1 cellular context compared by ENCODE assay signal in genomic region chr3:183959214-183959613, GRCh38.
TF ChIP-seq lines count a peak whose summit lies in the region.

No MANE protein-coding gene starts in this region.

TF ChIP-seq in K562, 482 proteins besides CTCF, POLR2A, EP300 and RAD21:
- no peak for TF ChIP-seq ZNF561 (CRISPR knock-in tag; conservative IDR thresholded peaks at IDR 0.05)
- no peak for TF ChIP-seq NFRKB (IDR thresholded peaks at IDR 0.05; ENCODE audit: low read depth)
- TF ChIP-seq NFE2 (IDR thresholded peaks at IDR 0.05; ENCODE audit: low read depth) = 0 out of 2 replicates have a peak, but pooled peaks have one; percentile 14
- TF ChIP-seq, protein P1, sequence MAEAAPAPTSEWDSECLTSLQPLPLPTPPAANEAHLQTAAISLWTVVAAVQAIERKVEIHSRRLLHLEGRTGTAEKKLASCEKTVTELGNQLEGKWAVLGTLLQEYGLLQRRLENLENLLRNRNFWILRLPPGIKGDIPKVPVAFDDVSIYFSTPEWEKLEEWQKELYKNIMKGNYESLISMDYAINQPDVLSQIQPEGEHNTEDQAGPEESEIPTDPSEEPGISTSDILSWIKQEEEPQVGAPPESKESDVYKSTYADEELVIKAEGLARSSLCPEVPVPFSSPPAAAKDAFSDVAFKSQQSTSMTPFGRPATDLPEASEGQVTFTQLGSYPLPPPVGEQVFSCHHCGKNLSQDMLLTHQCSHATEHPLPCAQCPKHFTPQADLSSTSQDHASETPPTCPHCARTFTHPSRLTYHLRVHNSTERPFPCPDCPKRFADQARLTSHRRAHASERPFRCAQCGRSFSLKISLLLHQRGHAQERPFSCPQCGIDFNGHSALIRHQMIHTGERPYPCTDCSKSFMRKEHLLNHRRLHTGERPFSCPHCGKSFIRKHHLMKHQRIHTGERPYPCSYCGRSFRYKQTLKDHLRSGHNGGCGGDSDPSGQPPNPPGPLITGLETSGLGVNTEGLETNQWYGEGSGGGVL (CRISPR knock-in tag; IDR thresholded peaks at IDR 0.05) = no peak
- TF ChIP-seq NCOA1 (IDR thresholded peaks at IDR 0.05; ENCODE audit: low read depth) = no peak
- no peak for TF ChIP-seq NFIX (CRISPR knock-in tag; IDR thresholded peaks at IDR 0.05; ENCODE audit: low read depth)
- no peak for TF ChIP-seq MED1 (CRISPR knock-in tag; IDR thresholded peaks at IDR 0.05; ENCODE audit: borderline replicate concordance)
- TF ChIP-seq ZBTB5 (IDR thresholded peaks at IDR 0.05) = no peak
- TF ChIP-seq ZNF316 (IDR thresholded peaks at IDR 0.05) = peak; percentile 35; the same call in 1 of the 2 replicates
- TF ChIP-seq NONO (IDR thresholded peaks at IDR 0.05; ENCODE audit: low read depth in 2 of 2, low read length in 1 of 2) = no peak
- TF ChIP-seq, protein P2, sequence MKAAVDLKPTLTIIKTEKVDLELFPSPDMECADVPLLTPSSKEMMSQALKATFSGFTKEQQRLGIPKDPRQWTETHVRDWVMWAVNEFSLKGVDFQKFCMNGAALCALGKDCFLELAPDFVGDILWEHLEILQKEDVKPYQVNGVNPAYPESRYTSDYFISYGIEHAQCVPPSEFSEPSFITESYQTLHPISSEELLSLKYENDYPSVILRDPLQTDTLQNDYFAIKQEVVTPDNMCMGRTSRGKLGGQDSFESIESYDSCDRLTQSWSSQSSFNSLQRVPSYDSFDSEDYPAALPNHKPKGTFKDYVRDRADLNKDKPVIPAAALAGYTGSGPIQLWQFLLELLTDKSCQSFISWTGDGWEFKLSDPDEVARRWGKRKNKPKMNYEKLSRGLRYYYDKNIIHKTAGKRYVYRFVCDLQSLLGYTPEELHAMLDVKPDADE (conservative IDR thresholded peaks at IDR 0.05; ENCODE audit: control insufficient read depth, low read depth, low read length) = no peak
- no peak for TF ChIP-seq ZC3H11A (IDR thresholded peaks at IDR 0.05; ENCODE audit: low read depth, low read length)
- TF ChIP-seq PTTG1 (tag; IDR thresholded peaks at IDR 0.05; ENCODE audit: low read depth) = no peak
- TF ChIP-seq POLR2G (IDR thresholded peaks at IDR 0.05; ENCODE audit: low read depth, low read length) = no peak
- TF ChIP-seq ZC3H8 (IDR thresholded peaks at IDR 0.05) = no peak
- TF ChIP-seq TEAD1 (CRISPR knock-in tag; IDR thresholded peaks at IDR 0.05) = no peak
- no peak for TF ChIP-seq MTF1 (CRISPR knock-in tag; IDR thresholded peaks at IDR 0.05; ENCODE audit: borderline replicate concordance)
- TF ChIP-seq, protein P3, sequence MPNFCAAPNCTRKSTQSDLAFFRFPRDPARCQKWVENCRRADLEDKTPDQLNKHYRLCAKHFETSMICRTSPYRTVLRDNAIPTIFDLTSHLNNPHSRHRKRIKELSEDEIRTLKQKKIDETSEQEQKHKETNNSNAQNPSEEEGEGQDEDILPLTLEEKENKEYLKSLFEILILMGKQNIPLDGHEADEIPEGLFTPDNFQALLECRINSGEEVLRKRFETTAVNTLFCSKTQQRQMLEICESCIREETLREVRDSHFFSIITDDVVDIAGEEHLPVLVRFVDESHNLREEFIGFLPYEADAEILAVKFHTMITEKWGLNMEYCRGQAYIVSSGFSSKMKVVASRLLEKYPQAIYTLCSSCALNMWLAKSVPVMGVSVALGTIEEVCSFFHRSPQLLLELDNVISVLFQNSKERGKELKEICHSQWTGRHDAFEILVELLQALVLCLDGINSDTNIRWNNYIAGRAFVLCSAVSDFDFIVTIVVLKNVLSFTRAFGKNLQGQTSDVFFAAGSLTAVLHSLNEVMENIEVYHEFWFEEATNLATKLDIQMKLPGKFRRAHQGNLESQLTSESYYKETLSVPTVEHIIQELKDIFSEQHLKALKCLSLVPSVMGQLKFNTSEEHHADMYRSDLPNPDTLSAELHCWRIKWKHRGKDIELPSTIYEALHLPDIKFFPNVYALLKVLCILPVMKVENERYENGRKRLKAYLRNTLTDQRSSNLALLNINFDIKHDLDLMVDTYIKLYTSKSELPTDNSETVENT (CRISPR knock-in tag; IDR thresholded peaks at IDR 0.05) = no peak
- TF ChIP-seq C11orf30 (IDR thresholded peaks at IDR 0.05; ENCODE audit: low read depth) = 0 out of 2 replicates have a peak, but pooled peaks have one; percentile 44
- no peak for TF ChIP-seq ZNF444 (CRISPR knock-in tag; IDR thresholded peaks at IDR 0.05)
- TF ChIP-seq NFE2L1 (tag; IDR thresholded peaks at IDR 0.05; ENCODE audit: borderline replicate concordance, low read depth) = no peak
